Comparison of ENCODE assay signal across 20 cellular contexts in genomic region chr11:69378303-69379141, GRCh38.
DNase-seq lines count a peak whose midpoint lies in the region; ATAC-seq and TF ChIP-seq lines count a peak whose summit lies in the region.
"Had no signal": no experiment of that assay in that cellular context is flagged by ENCODE, and none has a peak within 500 bp of the region (broad histone marks: within the 10 kb centered on the region; RNA-seq: fewer than 3 reads in every experiment).

No MANE protein-coding gene starts in this region.

- POLR2A ChIA-PET in PC-9 (lab: Charles Lee; ENCODE audit: unreplicated experiment): interaction anchor here (0.6 kb wide), 1 partner anchor 30 kb away, joined by 4 read pairs; no protein-coding TSS in a partner anchor

- H3K36me3 ChIP-seq in PC-9 (ENCODE audit: low read depth) (peaks cover 3% of the 10 kb centered on the region; the same call in 1 of the 2 replicates), psoas muscle (ENCODE audit: insufficient read depth in 1 of 2, low read depth in 1 of 2) (no peaks in the 10 kb centered on the region), esophagus muscularis mucosa (no peaks in the 10 kb centered on the region)
- H3K36me3 ChIP-seq: BLaER1 treated with 17β-estradiol and CSF1 and Interleukin-3, amounts not matched to agents 10 nM and 100 nM; right atrium auricular region had no signal

- no TSS peak for BruUV-seq in PC-9 (replicated peaks; lab: Mats Ljungman, UMichigan)

- H3K79me2 ChIP-seq in PC-9 (ENCODE audit: low read depth): no peaks in the 10 kb centered on the region

- DNase-seq in activated effector memory CD4-positive, alpha-beta T cell treated with anti-CD3 and anti-CD28 coated beads, Interleukin-2, amount 50 U/mL, for 16 hours: peak; percentile 61
- DNase-seq in activated effector memory CD4-positive, alpha-beta T cell treated with Interleukin-2 at 50 U/mL for 16 hours: no peak
- no peak for DNase-seq in PC-9
- no peak for DNase-seq in foreskin keratinocyte
- peak; percentile 11 to 35 for DNase-seq in psoas muscle
- DNase-seq in esophagus muscularis mucosa (ENCODE audit: extremely low spot score): no peak
- no peak for DNase-seq in stimulated activated CD4-positive, alpha-beta T cell treated with anti-CD3 and anti-CD28 coated beads, Interleukin-12 subunit alpha, Interleukin-12 subunit beta, amount 100 ng/mL, for 4 hours
- DNase-seq: activated T-cell treated with anti-CD3 and anti-CD28 coated beads, Interleukin-2, amount 50 U/mL, for 72 hours; cerebellar nuclear complex; hypothalamus; NCI-H1436 treated with DMSO at 0.1 percent for 48 hours; NCI-H510A treated with DMSO at 0.1 percent for 48 hours; occipital lobe; stimulated activated CD8-positive, alpha-beta memory T cell treated with anti-CD3 and anti-CD28 coated beads, Interleukin-4, amount 100 ng/mL, for 48 hours; SW 1271 had no signal

- no peak overlapping the region for H3K4me3 ChIP-seq in PC-9
- no peak overlapping the region for H3K4me3 ChIP-seq in psoas muscle
- H3K4me3 ChIP-seq in esophagus muscularis mucosa: no peak overlapping the region
- H3K4me3 ChIP-seq: BLaER1 treated with 17β-estradiol and CSF1 and Interleukin-3, amounts not matched to agents 10 nM and 100 nM; GM23248; right atrium auricular region had no signal

- intact Hi-C loops in PC-9 (cut with micrococcal nuclease; ENCODE audit: unreplicated experiment): loop anchor here (5.0 kb wide), 1 partner anchor 119 kb away; no protein-coding TSS in a partner anchor
- intact Hi-C loops in psoas muscle (cut with DNase I): no loop called here
- intact Hi-C loops in esophagus muscularis mucosa (cut with DNase I): no loop called here

- CTCF ChIA-PET in PC-9 (lab: Charles Lee): interaction anchor here (0.5 kb wide), 1 partner anchor 59 kb away, joined by 5 read pairs; no protein-coding TSS in a partner anchor

- H3K9me3 ChIP-seq in PC-9 (ENCODE audit: insufficient read depth, low read depth): no peaks in the 10 kb centered on the region
- no peaks in the 10 kb centered on the region for H3K9me3 ChIP-seq in psoas muscle
- no peaks in the 10 kb centered on the region for H3K9me3 ChIP-seq in esophagus muscularis mucosa
- H3K9me3 ChIP-seq: BLaER1 treated with 17β-estradiol and CSF1 and Interleukin-3, amounts not matched to agents 10 nM and 100 nM; right atrium auricular region had no signal

- H3K27me3 ChIP-seq in PC-9 (ENCODE audit: insufficient read depth, low read depth) (no peaks in the 10 kb centered on the region), foreskin keratinocyte (no peaks in the 10 kb centered on the region), psoas muscle (ENCODE audit: insufficient read depth in 3 of 3, low read length in 2 of 3) (peaks cover 0 to 2% (median 0%) of the 10 kb centered on the region in 3 donors), esophagus muscularis mucosa (peaks cover 0 to 22% (median 0%) of the 10 kb centered on the region in 4 donors)
- H3K27me3 ChIP-seq: BLaER1 treated with 17β-estradiol and CSF1 and Interleukin-3, amounts not matched to agents 10 nM and 100 nM; right atrium auricular region had no signal

- TF ChIP-seq EP300 in esophagus muscularis mucosa (IDR thresholded peaks at IDR 0.05): no peak

- H3F3A ChIP-seq in PC-9 (ENCODE audit: insufficient read depth, low read depth): peaks cover 92% of the 10 kb centered on the region

- no peak for ATAC-seq in foreskin keratinocyte
- ATAC-seq in psoas muscle: no peak
- ATAC-seq in HG03108 (IDR thresholded peaks at IDR 0.05; ENCODE audit: unreplicated experiment): no peak
- ATAC-seq: activated T-cell treated with anti-CD3 and anti-CD28 coated beads, Interleukin-2, amount 50 U/mL, for 72 hours had no signal

- no peaks in the 10 kb centered on the region; the same call in 1 of the 2 replicates for H4K20me1 ChIP-seq in PC-9 (ENCODE audit: insufficient read depth)
- H4K20me1 ChIP-seq: BLaER1 treated with 17β-estradiol and CSF1 and Interleukin-3, amounts not matched to agents 10 nM and 100 nM had no signal

- 78 to 83% (median 82%) methylated on average over 28 to 29 of the region's 29 CpGs for WGBS in psoas muscle, 3 donors
- 77% methylated on average over 27 of the region's 29 CpGs for WGBS in esophagus muscularis mucosa

- no peak overlapping the region for H3K4me2 ChIP-seq in PC-9

- no peaks in the 10 kb centered on the region for H3K9me2 ChIP-seq in PC-9 (ENCODE audit: insufficient read depth)

- H2AFZ ChIP-seq in PC-9: no peak overlapping the region
- H2AFZ ChIP-seq: GM23248 had no signal

- peaks cover 30% of the 10 kb centered on the region for H3K4me1 ChIP-seq in PC-9 (replicated peaks; ENCODE audit: insufficient read depth)
- no peaks in the 10 kb centered on the region for H3K4me1 ChIP-seq in foreskin keratinocyte
- H3K4me1 ChIP-seq in psoas muscle: no peaks in the 10 kb centered on the region
- no peaks in the 10 kb centered on the region for H3K4me1 ChIP-seq in esophagus muscularis mucosa
- H3K4me1 ChIP-seq: right atrium auricular region had no signal

- no peak for TF ChIP-seq POLR2A in esophagus muscularis mucosa (IDR thresholded peaks at IDR 0.05; ENCODE audit: low read depth)

- TF ChIP-seq CTCF in PC-9 (conservative IDR thresholded peaks at IDR 0.05) (no peak), foreskin keratinocyte (conservative IDR thresholded peaks at IDR 0.05) (no peak), psoas muscle (IDR thresholded peaks at IDR 0.05) (no peak), esophagus muscularis mucosa (IDR thresholded peaks at IDR 0.05) (no peak)

- H3K27ac ChIP-seq in PC-9 (peak overlapping the region; percentile 24), foreskin keratinocyte (peak overlapping the region; percentile 79), psoas muscle (no peak overlapping the region), esophagus muscularis mucosa (replicated peaks in 1 of 4) (no peak overlapping the region)
- H3K27ac ChIP-seq: GM23248, HL-60, right atrium auricular region had no signal

Comparison
In these comparisons a context has a peak if more than half of its experiments do, and no peak if none do; other contexts are left out.
1. DNase-seq: peak in activated effector memory CD4-positive, alpha-beta T cell treated with anti-CD3 and anti-CD28 coated beads, Interleukin-2, amount 50 U/mL, for 16 hours (single experiment) and psoas muscle (2 of 2); none in activated effector memory CD4-positive, alpha-beta T cell treated with Interleukin-2 at 50 U/mL for 16 hours (single experiment), PC-9 (0 of 2), foreskin keratinocyte (0 of 2), esophagus muscularis mucosa (single experiment) and stimulated activated CD4-positive, alpha-beta T cell treated with anti-CD3 and anti-CD28 coated beads, Interleukin-12 subunit alpha, Interleukin-12 subunit beta, amount 100 ng/mL, for 4 hours (single experiment).
2. H3K27ac ChIP-seq: peak in PC-9 (single experiment) and foreskin keratinocyte (single experiment); none in psoas muscle (single experiment) and esophagus muscularis mucosa (0 of 4).